8 cellular contexts compared by ENCODE assay signal in genomic region chr2:84925724-84926376, GRCh38. TPM values are rescaled to one million over a fixed set of nuclear protein-coding genes. Genes with fewer than 3 reads are reported as not detected.
DNase-seq lines count a peak whose midpoint lies in the region; ATAC-seq and TF ChIP-seq lines count a peak whose summit lies in the region.

No MANE protein-coding gene starts in this region.

- intact Hi-C loops in head of caudate nucleus (cut with DNase I), result loop anchor here (5.0 kb wide), 1 partner anchor 371 kb away; no protein-coding TSS in a partner anchor

- peak overlapping the region; percentile 86 for H3K4me3 Mint-ChIP-seq in activated naive CD4-positive, alpha-beta T cell treated with anti-CD3 and anti-CD28 coated beads, Interleukin-2, amount 10 ng/mL, durations not matched to agents 7 days and 5 days
- H3K4me3 Mint-ChIP-seq in type B pancreatic cell, result peak overlapping the region; percentile 86

- peaks cover 13% of the 10 kb centered on the region for H3K36me3 Mint-ChIP-seq in activated naive CD4-positive, alpha-beta T cell treated with anti-CD3 and anti-CD28 coated beads, Interleukin-2, amount 10 ng/mL, durations not matched to agents 7 days and 5 days
- no peaks in the 10 kb centered on the region for H3K36me3 Mint-ChIP-seq in type B pancreatic cell

- CTCF ChIA-PET in activated naive CD4-positive, alpha-beta T cell treated with anti-CD3 and anti-CD28 coated beads, Interleukin-2, amount 10 ng/mL, durations not matched to agents 7 days and 5 days (lab: Charles Lee), result interaction anchor here (0.6 to 4.6 kb wide), 81 partner anchors 9 to 467 kb away, joined by 3 to 134 read pairs (median 5); partner anchors contain the start of genes SUCLG1, TCF7L1, TMSB10 and TRABD2A

- ATAC-seq in HG02588 (IDR thresholded peaks at IDR 0.05; ENCODE audit: unreplicated experiment), result peak; percentile 76

- peaks cover 3% of the 10 kb centered on the region for H3K9me3 Mint-ChIP-seq in activated naive CD4-positive, alpha-beta T cell treated with anti-CD3 and anti-CD28 coated beads, Interleukin-2, amount 10 ng/mL, durations not matched to agents 7 days and 5 days
- H3K9me3 Mint-ChIP-seq in type B pancreatic cell, result no peaks in the 10 kb centered on the region

- TF ChIP-seq CTCF in GM10266 (IDR thresholded peaks at IDR 0.05; ENCODE audit: control insufficient read depth, insufficient read depth, low read depth, missing control alignments), result peak; percentile 99
- peak; percentile 99 for TF ChIP-seq CTCF in type B pancreatic cell (conservative IDR thresholded peaks at IDR 0.05)

- DNase-seq in GM10266 (ENCODE audit: extremely low spot score) (peak; percentile 74), NCI-H1048 (lab: John Stamatoyannopoulos, UW) (peak; percentile 87), SK-N-DZ (ENCODE audit: low spot score) (peak; percentile 92), head of caudate nucleus (peak; percentile 91 to 99 (median 96)), pons (ENCODE audit: low spot score) (peak; percentile 84), type B pancreatic cell (ENCODE audit: extremely low spot score, unreplicated experiment) (peak; percentile 94)
- DNase-seq in activated naive CD4-positive, alpha-beta T cell treated with anti-CD3 and anti-CD28 coated beads, Interleukin-2, amount 10 ng/mL, durations not matched to agents 7 days and 5 days, result peak; percentile 99

- no peaks in the 10 kb centered on the region for H3K27me3 Mint-ChIP-seq in activated naive CD4-positive, alpha-beta T cell treated with anti-CD3 and anti-CD28 coated beads, Interleukin-2, amount 10 ng/mL, durations not matched to agents 7 days and 5 days
- peaks cover 8% of the 10 kb centered on the region for H3K27me3 Mint-ChIP-seq in type B pancreatic cell

- H3K4me1 Mint-ChIP-seq in activated naive CD4-positive, alpha-beta T cell treated with anti-CD3 and anti-CD28 coated beads, Interleukin-2, amount 10 ng/mL, durations not matched to agents 7 days and 5 days, result peaks cover 64% of the 10 kb centered on the region
- peaks cover 11% of the 10 kb centered on the region for H3K4me1 Mint-ChIP-seq in type B pancreatic cell (ENCODE audit: unreplicated experiment)

- H3K27ac Mint-ChIP-seq in activated naive CD4-positive, alpha-beta T cell treated with anti-CD3 and anti-CD28 coated beads, Interleukin-2, amount 10 ng/mL, durations not matched to agents 7 days and 5 days, result peak overlapping the region; percentile 90
- H3K27ac Mint-ChIP-seq in type B pancreatic cell, result peak overlapping the region; percentile 57

RNA-seq across cellular contexts. Expression of gene TMSB10, which starts 20.4 kb away (rescaled TPM):
- polyA plus RNA-seq in SK-N-DZ (2014; cell fraction: cytosol; rRNA removed), result 5,716 and 6,225 TPM in 2 replicates
- 3,361 and 4,439 TPM in 2 replicates for polyA plus RNA-seq in SK-N-DZ (2014; cell fraction: nucleus; rRNA removed)
- 1,269 and 1,391 TPM in 2 replicates for total RNA-seq in type B pancreatic cell (ENCODE audit: low replicate concordance)

RNA-seq across cellular contexts. Expression of gene TRABD2A, which starts 45.0 kb away (rescaled TPM):
- polyA plus RNA-seq in SK-N-DZ (2014; cell fraction: cytosol; rRNA removed), result 0.29 and 0.59 TPM in 2 replicates
- polyA plus RNA-seq in SK-N-DZ (2014; cell fraction: nucleus; rRNA removed), result not detected in 2 replicates
- total RNA-seq in type B pancreatic cell (ENCODE audit: low replicate concordance), result 2.1 and 3.3 TPM in 2 replicates

RNA-seq across cellular contexts. Expression of gene KCMF1, which starts 45.1 kb away (rescaled TPM):
- polyA plus RNA-seq in SK-N-DZ (2014; cell fraction: cytosol; rRNA removed), result 17.1 and 32.1 TPM in 2 replicates
- 26.3 and 28.1 TPM in 2 replicates for polyA plus RNA-seq in SK-N-DZ (2014; cell fraction: nucleus; rRNA removed)
- total RNA-seq in type B pancreatic cell (ENCODE audit: low replicate concordance), result 61.4 and 62.2 TPM in 2 replicates

Comparison
In these comparisons a context has a peak if more than half of its experiments do, and no peak if none do; other contexts are left out.
1. Peak in every context shown above with its lines: DNase-seq and ATAC-seq.